10 cellular contexts compared by ENCODE assay signal in the genomic region with DNA sequence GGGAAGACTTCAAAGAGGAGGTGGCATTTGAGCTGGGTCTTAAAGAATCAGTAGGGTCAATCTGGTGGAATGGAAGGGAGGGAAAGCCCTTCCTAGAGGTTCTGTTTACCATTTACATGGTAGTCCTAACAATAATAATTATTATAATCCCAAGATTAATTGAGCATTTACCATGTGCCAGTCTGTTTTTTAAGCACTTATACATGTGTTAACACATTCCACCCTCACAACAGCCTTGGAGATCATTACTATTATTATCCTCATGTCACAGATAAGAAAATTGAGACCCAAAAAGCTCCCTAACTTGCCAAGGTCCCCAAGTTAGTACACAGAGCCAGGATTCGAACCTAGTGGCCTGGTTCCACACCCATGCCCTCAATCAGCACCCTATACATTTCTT. TPM values are rescaled to one million over a fixed set of nuclear protein-coding genes. Genes with fewer than 3 reads are reported as not detected.
"Had no signal": no experiment of that assay in that cellular context is flagged by ENCODE, and none has a peak within 500 bp of the region (broad histone marks: within the 10 kb centered on the region; RNA-seq: fewer than 3 reads in every experiment).

No MANE protein-coding gene starts in this region.

- H3K4me2 ChIP-seq: GM23338 had no signal

- DNase-seq: H9, HCEC 1CT, HFFc6, IMR-90, KG1 had no signal

- ATAC-seq: GM23338, K562 had no signal

- FAIRE-seq: H1, H54, K562 had no signal

- H3K4me3 ChIP-seq: GM23338, K562 had no signal

- H3K27ac ChIP-seq: HL-60 had no signal

- H2AFZ ChIP-seq: GM23338 had no signal

RNA-seq across cellular contexts. Expression of gene GLIS1, which starts 10.8 kb away (rescaled TPM):
- total RNA-seq: K562 had no signal
- polyA plus RNA-seq: K562 had no signal
